In the genomic region with DNA sequence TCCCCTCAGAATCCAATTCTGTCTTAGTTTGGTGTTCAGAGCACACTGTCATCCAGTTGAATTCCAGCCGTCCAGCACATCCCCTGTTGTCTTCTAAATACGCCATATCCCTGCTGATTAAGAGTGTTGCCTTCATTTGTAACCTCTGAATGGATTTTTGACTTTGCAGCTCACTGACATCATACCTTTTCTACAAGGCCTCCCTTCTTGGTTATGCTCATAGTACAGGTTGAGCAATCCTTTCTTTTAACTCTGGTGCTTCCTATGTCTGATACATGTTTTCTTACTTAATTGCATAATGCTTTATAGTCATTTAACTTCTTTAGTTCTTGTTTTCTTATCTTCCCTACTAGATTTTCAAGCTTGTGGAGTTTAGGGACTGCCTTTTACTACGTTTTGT, we compare ENCODE assay signal across 19 cellular contexts. TPM values are rescaled to one million over a fixed set of nuclear protein-coding genes. Genes with fewer than 3 reads are reported as not detected.
DNase-seq lines count a peak whose midpoint lies in the region; ATAC-seq and TF ChIP-seq lines count a peak whose summit lies in the region.
"Had no signal": no experiment of that assay in that cellular context is flagged by ENCODE, and none has a peak within 500 bp of the region (broad histone marks: within the 10 kb centered on the region; RNA-seq: fewer than 3 reads in every experiment).

No MANE protein-coding gene starts in this region.

- peaks cover 4 to 10% (median 8%) of the 10 kb centered on the region in 4 donors for H3K4me1 ChIP-seq in liver (ENCODE audit: control insufficient read depth in 4 of 4, insufficient read depth in 4 of 4, low read length in 3 of 4)

- no peaks in the 10 kb centered on the region for H3K27me3 ChIP-seq in liver (ENCODE audit: control insufficient read depth in 4 of 4, insufficient read depth in 4 of 4, low read length in 3 of 4)

- peaks cover 6 to 47% (median 35%) of the 10 kb centered on the region in 4 donors for H3K36me3 ChIP-seq in liver (ENCODE audit: control insufficient read depth in 4 of 4, insufficient read depth in 3 of 4, low read depth in 1 of 4, low read length in 3 of 4)

- intact Hi-C loops in CD14-positive monocyte (cut with micrococcal nuclease) (no loop called here), posterior cingulate gyrus (cut with DNase I) (no loop called here)

- H3K27me3 Mint-ChIP-seq in CD14-positive monocyte (ENCODE audit: low read depth in 3 of 3) = no peaks in the 10 kb centered on the region
- H3K27me3 Mint-ChIP-seq: CD4-positive, CD25-positive, alpha-beta regulatory T cell had no signal

- no peaks in the 10 kb centered on the region for H3K9me3 Mint-ChIP-seq in CD14-positive monocyte
- H3K9me3 Mint-ChIP-seq: CD4-positive, CD25-positive, alpha-beta regulatory T cell; H9 had no signal

- H3K36me3 Mint-ChIP-seq in CD14-positive monocyte = peaks cover 74 to 75% of the 10 kb centered on the region in 2 donors

- H3K4me1 Mint-ChIP-seq in CD14-positive monocyte = peaks cover 23% of the 10 kb centered on the region

- H3K27ac ChIP-seq in liver (ENCODE audit: low read depth in 1 of 2, low read length in 2 of 2) = no peak overlapping the region

- no peak overlapping the region for H3K4me3 Mint-ChIP-seq in CD14-positive monocyte
- H3K4me3 Mint-ChIP-seq: CD4-positive, CD25-positive, alpha-beta regulatory T cell; H9 had no signal

- H3K4me3 ChIP-seq in choroid plexus epithelial cell (ENCODE audit: low read depth, low read length) (no peak overlapping the region), liver (ENCODE audit: low read depth in 1 of 3, low read length in 3 of 3) (no peak overlapping the region)
- H3K4me3 ChIP-seq: K562 had no signal

- ATAC-seq in HG02588 (IDR thresholded peaks at IDR 0.05; ENCODE audit: unreplicated experiment) = no peak
- ATAC-seq: K562 had no signal

- DNase-seq in CD14-positive monocyte (ENCODE audit: low spot score) = no peak
- DNase-seq in MV-4-11 (lab: John Stamatoyannopoulos, UW) = peak; percentile 21
- peak; percentile 53 for DNase-seq in choroid plexus epithelial cell (ENCODE audit: low read depth)
- no peak for DNase-seq in T-helper 1 cell
- no peak for DNase-seq in NAMALWA (ENCODE audit: low spot score)
- DNase-seq in posterior cingulate gyrus = no peak
- DNase-seq: ACHN; CD4-positive, CD25-positive, alpha-beta regulatory T cell; EL; H9; NCI-H1105; NCI-H1694 treated with DMSO at 0.1 percent for 48 hours; NCI-H2107; NCI-H2227 treated with DMSO at 0.1 percent for 48 hours; NCI-H524; SHP77 had no signal

- WGBS in liver = 86% methylated on average over 3 of the region's 3 CpGs

- H3K27ac Mint-ChIP-seq in CD14-positive monocyte = peak overlapping the region; percentile 14 to 83 (median 68)
- H3K27ac Mint-ChIP-seq: CD4-positive, CD25-positive, alpha-beta regulatory T cell had no signal

- H3K9me3 ChIP-seq in liver (ENCODE audit: control insufficient read depth in 4 of 4, low read length in 3 of 4) = no peaks in the 10 kb centered on the region

- no peak for TF ChIP-seq CTCF in CD14-positive monocyte (IDR thresholded peaks at IDR 0.05)
- TF ChIP-seq CTCF in choroid plexus epithelial cell (conservative IDR thresholded peaks at IDR 0.05; ENCODE audit: low read depth, low read length) = no peak
- no peak for TF ChIP-seq CTCF in liver (IDR thresholded peaks at IDR 0.05; ENCODE audit: low read depth, low read length, missing input control)

- TF ChIP-seq RAD21 in liver (IDR thresholded peaks at IDR 0.05) = no peak

- no peak overlapping the region for H3K9ac ChIP-seq in liver (ENCODE audit: low read depth in 1 of 2, low read length in 2 of 2)

TF ChIP-seq in liver, 16 proteins besides CTCF, POLR2A, EP300 and RAD21:
- TF ChIP-seq, protein P1, sequence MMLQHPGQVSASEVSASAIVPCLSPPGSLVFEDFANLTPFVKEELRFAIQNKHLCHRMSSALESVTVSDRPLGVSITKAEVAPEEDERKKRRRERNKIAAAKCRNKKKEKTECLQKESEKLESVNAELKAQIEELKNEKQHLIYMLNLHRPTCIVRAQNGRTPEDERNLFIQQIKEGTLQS (IDR thresholded peaks at IDR 0.05) = no peak
- peak in 1 of 2 donors; percentile 26 for TF ChIP-seq JUND (IDR thresholded peaks at IDR 0.05)
- no peak for TF ChIP-seq NR2F2 (IDR thresholded peaks at IDR 0.05)
- no peak for TF ChIP-seq TAF1 (conservative IDR thresholded peaks at IDR 0.05)
- peak; percentile 62 to 68 for TF ChIP-seq HNF4A (conservative IDR thresholded peaks at IDR 0.05)
- TF ChIP-seq, protein P2, sequence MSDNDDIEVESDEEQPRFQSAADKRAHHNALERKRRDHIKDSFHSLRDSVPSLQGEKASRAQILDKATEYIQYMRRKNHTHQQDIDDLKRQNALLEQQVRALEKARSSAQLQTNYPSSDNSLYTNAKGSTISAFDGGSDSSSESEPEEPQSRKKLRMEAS (IDR thresholded peaks at IDR 0.05) = no peak
- no peak for TF ChIP-seq EGR1 (IDR thresholded peaks at IDR 0.05; ENCODE audit: low read depth in 2 of 2)
- no peak for TF ChIP-seq FOXA1 (IDR thresholded peaks at IDR 0.05)
- no peak for TF ChIP-seq FOXA2 (IDR thresholded peaks at IDR 0.05)
- no peak for TF ChIP-seq GABPA (IDR thresholded peaks at IDR 0.05 in 1 of 2, conservative IDR thresholded peaks at IDR 0.05 in 1 of 2)
- TF ChIP-seq, protein P3, sequence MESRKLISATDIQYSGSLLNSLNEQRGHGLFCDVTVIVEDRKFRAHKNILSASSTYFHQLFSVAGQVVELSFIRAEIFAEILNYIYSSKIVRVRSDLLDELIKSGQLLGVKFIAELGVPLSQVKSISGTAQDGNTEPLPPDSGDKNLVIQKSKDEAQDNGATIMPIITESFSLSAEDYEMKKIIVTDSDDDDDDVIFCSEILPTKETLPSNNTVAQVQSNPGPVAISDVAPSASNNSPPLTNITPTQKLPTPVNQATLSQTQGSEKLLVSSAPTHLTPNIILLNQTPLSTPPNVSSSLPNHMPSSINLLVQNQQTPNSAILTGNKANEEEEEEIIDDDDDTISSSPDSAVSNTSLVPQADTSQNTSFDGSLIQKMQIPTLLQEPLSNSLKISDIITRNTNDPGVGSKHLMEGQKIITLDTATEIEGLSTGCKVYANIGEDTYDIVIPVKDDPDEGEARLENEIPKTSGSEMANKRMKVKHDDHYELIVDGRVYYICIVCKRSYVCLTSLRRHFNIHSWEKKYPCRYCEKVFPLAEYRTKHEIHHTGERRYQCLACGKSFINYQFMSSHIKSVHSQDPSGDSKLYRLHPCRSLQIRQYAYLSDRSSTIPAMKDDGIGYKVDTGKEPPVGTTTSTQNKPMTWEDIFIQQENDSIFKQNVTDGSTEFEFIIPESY (IDR thresholded peaks at IDR 0.05) = no peak
- TF ChIP-seq YY1 (IDR thresholded peaks at IDR 0.05) = no peak
- no peak for TF ChIP-seq SP1 (IDR thresholded peaks at IDR 0.05)
- no peak for TF ChIP-seq HNF4G (IDR thresholded peaks at IDR 0.05)
- TF ChIP-seq RXRA (IDR thresholded peaks at IDR 0.05) = peak in 1 of 2 donors; percentile 17
- TF ChIP-seq, protein P4, sequence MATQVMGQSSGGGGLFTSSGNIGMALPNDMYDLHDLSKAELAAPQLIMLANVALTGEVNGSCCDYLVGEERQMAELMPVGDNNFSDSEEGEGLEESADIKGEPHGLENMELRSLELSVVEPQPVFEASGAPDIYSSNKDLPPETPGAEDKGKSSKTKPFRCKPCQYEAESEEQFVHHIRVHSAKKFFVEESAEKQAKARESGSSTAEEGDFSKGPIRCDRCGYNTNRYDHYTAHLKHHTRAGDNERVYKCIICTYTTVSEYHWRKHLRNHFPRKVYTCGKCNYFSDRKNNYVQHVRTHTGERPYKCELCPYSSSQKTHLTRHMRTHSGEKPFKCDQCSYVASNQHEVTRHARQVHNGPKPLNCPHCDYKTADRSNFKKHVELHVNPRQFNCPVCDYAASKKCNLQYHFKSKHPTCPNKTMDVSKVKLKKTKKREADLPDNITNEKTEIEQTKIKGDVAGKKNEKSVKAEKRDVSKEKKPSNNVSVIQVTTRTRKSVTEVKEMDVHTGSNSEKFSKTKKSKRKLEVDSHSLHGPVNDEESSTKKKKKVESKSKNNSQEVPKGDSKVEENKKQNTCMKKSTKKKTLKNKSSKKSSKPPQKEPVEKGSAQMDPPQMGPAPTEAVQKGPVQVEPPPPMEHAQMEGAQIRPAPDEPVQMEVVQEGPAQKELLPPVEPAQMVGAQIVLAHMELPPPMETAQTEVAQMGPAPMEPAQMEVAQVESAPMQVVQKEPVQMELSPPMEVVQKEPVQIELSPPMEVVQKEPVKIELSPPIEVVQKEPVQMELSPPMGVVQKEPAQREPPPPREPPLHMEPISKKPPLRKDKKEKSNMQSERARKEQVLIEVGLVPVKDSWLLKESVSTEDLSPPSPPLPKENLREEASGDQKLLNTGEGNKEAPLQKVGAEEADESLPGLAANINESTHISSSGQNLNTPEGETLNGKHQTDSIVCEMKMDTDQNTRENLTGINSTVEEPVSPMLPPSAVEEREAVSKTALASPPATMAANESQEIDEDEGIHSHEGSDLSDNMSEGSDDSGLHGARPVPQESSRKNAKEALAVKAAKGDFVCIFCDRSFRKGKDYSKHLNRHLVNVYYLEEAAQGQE (IDR thresholded peaks at IDR 0.05) = no peak

RNA-seq across cellular contexts. Expression of a gene that starts 36.4 kb away (rescaled TPM):
- polyA plus RNA-seq in CD14-positive monocyte (100 to 1,000 TPM; 101 to 111 TPM), liver (10 to 100 TPM; 20.9 to 23.3 TPM)
- 10 to 100 TPM; 27.1 to 40.3 TPM for total RNA-seq in liver

RNA-seq across cellular contexts. Expression of a gene that starts 57.8 kb away (rescaled TPM):
- polyA plus RNA-seq in CD14-positive monocyte = not detected
- not detected for total RNA-seq in liver
- not detected for polyA plus RNA-seq in liver
- total RNA-seq: CD4-positive, CD25-positive, alpha-beta regulatory T cell; K562 had no signal
- polyA plus RNA-seq: CD4-positive, CD25-positive, alpha-beta regulatory T cell; K562 had no signal

Comparison
In these comparisons a context has a peak if more than half of its experiments do, and no peak if none do; other contexts are left out.
1. DNase-seq: peak in MV-4-11 (single experiment) and choroid plexus epithelial cell (single experiment); none in CD14-positive monocyte (single experiment), T-helper 1 cell (0 of 5), NAMALWA (single experiment) and posterior cingulate gyrus (0 of 10).
2. RNA of a gene that starts 36.4 kb away (polyA plus RNA-seq): 101 to 111 TPM in CD14-positive monocyte; 20.9 to 23.3 TPM in liver; every median in the first group is over 4 times any median in the second.